In genomic region chr10:3136763-3137611, GRCh38 we compare ENCODE assay signal across 12 cellular contexts. TPM values are rescaled to one million over a fixed set of nuclear protein-coding genes. Genes with fewer than 3 reads are reported as not detected.
DNase-seq lines count a peak whose midpoint lies in the region; ATAC-seq, FAIRE-seq and TF ChIP-seq lines count a peak whose summit lies in the region.
"Had no signal": no experiment of that assay in that cellular context is flagged by ENCODE, and none has a peak within 500 bp of the region (broad histone marks: within the 10 kb centered on the region; RNA-seq: fewer than 3 reads in every experiment).

No MANE protein-coding gene starts in this region.

- H3K36me3 ChIP-seq in cardiac muscle cell = peaks cover 90% of the 10 kb centered on the region
- H3K36me3 ChIP-seq in pancreas = peaks cover 0 to 51% (median 26%) of the 10 kb centered on the region in 3 donors
- H3K36me3 ChIP-seq in MM.1S (replicated peaks; ENCODE audit: insufficient read depth, low read length) = peaks cover 21% of the 10 kb centered on the region

- H3K9me2 ChIP-seq in MM.1S (replicated peaks; ENCODE audit: insufficient read depth, low read length) = no peaks in the 10 kb centered on the region

- WGBS in pancreas, 2 donors = 85 to 87% methylated on average over 21 of the region's 21 CpGs

- TF ChIP-seq CTCF in cardiac muscle cell (IDR thresholded peaks at IDR 0.05; ENCODE audit: low read depth, low read length) (no peak), pancreas (IDR thresholded peaks at IDR 0.05) (no peak), MM.1S (IDR thresholded peaks at IDR 0.05; ENCODE audit: low read length) (no peak)

- no peaks in the 10 kb centered on the region for H3K27me3 ChIP-seq in cardiac muscle cell
- no peaks in the 10 kb centered on the region for H3K27me3 ChIP-seq in pancreas
- H3K27me3 ChIP-seq in MM.1S (replicated peaks; ENCODE audit: insufficient read depth, low read length) = no peaks in the 10 kb centered on the region

- no peak overlapping the region for H2AFZ ChIP-seq in MM.1S (ENCODE audit: low read length)

- H3K27ac ChIP-seq in cardiac muscle cell (peak overlapping the region; percentile 77), pancreas (no peak overlapping the region), MM.1S (ENCODE audit: low read length) (no peak overlapping the region)

- peak; percentile 89 for ATAC-seq in Right ventricle myocardium inferior
- ATAC-seq in pancreas = peak in 3 of 4 donors; percentile 34 to 66 (median 57)
- ATAC-seq in HG03378 (IDR thresholded peaks at IDR 0.05; ENCODE audit: unreplicated experiment) = no peak

- H3K9me3 ChIP-seq in cardiac muscle cell (ENCODE audit: low read depth) (no peaks in the 10 kb centered on the region), pancreas (no peaks in the 10 kb centered on the region), MM.1S (replicated peaks; ENCODE audit: insufficient read depth, low read length) (no peaks in the 10 kb centered on the region)

- H3F3A ChIP-seq in MM.1S (ENCODE audit: insufficient read depth, low read length) = no peaks in the 10 kb centered on the region

- no peak for FAIRE-seq in pancreas (lab: Jason Lieb, UNC)
- FAIRE-seq: colon, G401.6 had no signal

- no peaks in the 10 kb centered on the region for H4K20me1 ChIP-seq in MM.1S (ENCODE audit: insufficient read depth, low read length)

- H3K79me2 ChIP-seq in MM.1S (ENCODE audit: low read length) = no peaks in the 10 kb centered on the region

- H3K9ac ChIP-seq in MM.1S (ENCODE audit: low read length) = no peak overlapping the region

- intact Hi-C loops in Right ventricle myocardium inferior (cut with DNase I) (no loop called here), cardiac septum (cut with DNase I) (no loop called here), pancreas (cut with DNase I) (no loop called here)

- no peaks in the 10 kb centered on the region for H3K4me1 ChIP-seq in cardiac muscle cell (ENCODE audit: low read depth)
- H3K4me1 ChIP-seq in pancreas = no peaks in the 10 kb centered on the region
- no peaks in the 10 kb centered on the region for H3K4me1 ChIP-seq in MM.1S (ENCODE audit: low read length)

- H3K4me3 ChIP-seq in cardiac muscle cell = no peak overlapping the region
- H3K4me3 ChIP-seq in pancreas = no peak overlapping the region
- no peak overlapping the region for H3K4me3 ChIP-seq in MM.1S (ENCODE audit: low read length)

- no peak overlapping the region for H3K4me2 ChIP-seq in MM.1S (ENCODE audit: low read depth, low read length)

- peak; percentile 81 for DNase-seq in Right ventricle myocardium inferior (ENCODE audit: missing footprints)
- no peak for DNase-seq in cardiac septum (ENCODE audit: low spot score)
- DNase-seq in cardiac muscle cell (ENCODE audit: low read depth in 1 of 2, low spot score in 1 of 2) = peak in 1 of 2 donors; percentile 95
- no peak for DNase-seq in pancreas
- no peak for DNase-seq in NCI-H446 (lab: John Stamatoyannopoulos, UW)
- DNase-seq in stimulated activated naive CD4-positive, alpha-beta T cell treated with Interleukin-2 at 50 U/mL for 16 hours (lab: John Stamatoyannopoulos, UW) = no peak
- DNase-seq in MM.1S = no peak
- DNase-seq: ACHN, OCI-M1 had no signal

RNA-seq across cellular contexts. Expression of gene PITRM1, which starts 35.6 kb away (rescaled TPM):
- total RNA-seq in Right ventricle myocardium inferior (91.1 TPM), cardiac septum (85.3 TPM), cardiac muscle cell (54.3 and 59.3 TPM in 2 replicates), pancreas (10 to 100 TPM; 24.7 to 34.5 (median 30.7) TPM)
- polyA plus RNA-seq in cardiac muscle cell (65.0 and 86.8 TPM in 2 replicates), pancreas (10 to 100 TPM; 49.8 to 73.6 TPM)
